8 cellular contexts compared by ENCODE assay signal in the genomic region with DNA sequence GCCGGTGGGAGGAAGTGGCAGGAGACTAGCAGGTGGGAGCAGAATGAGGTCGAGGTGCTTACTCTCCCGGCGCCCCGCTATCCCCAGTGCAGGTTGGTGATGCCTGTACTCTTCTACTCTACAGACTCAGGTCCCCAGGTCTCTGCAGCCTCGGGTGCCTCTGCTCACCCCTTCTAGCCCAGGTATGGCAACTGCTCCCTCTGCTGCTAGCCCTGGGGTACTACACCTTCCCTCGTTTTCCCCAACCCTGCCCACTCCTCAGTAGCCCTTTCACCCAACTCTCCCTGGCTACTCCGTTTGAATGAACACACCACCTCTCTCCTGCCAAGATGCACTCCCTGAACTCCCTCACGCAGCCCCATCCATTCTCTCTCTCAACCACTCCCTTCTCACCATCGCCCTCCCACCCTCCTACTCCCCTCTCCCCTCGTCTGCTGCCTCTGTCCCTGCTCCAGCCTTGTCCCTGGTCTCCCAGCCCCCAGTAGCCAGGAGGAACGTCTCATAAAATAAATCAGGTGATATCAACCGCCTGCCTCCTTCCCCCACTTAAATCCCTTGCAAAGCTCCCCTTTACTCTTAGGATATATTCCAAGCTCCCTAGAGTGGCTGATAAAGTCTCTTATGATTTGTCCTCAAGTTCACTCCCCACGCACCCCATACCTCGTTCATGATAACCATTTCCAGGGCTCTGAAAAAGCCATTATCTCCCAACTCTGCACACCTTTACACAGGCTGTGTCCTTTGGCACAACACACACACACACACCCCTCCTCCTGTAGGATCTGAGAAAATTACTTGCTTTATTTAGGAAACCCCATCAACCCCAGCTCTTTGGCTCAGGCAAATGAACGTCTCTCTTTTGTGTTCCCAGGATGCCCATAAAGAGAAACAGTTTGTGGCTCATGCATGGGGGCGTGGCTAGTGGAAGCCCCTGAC. TPM values are rescaled to one million over a fixed set of nuclear protein-coding genes. Genes with fewer than 3 reads are reported as not detected.
DNase-seq lines count a peak whose midpoint lies in the region; ATAC-seq and TF ChIP-seq lines count a peak whose summit lies in the region.

No MANE protein-coding gene starts in this region.

- H3K27me3 ChIP-seq in adrenal gland = peaks cover 55% of the 10 kb centered on the region
- no peaks in the 10 kb centered on the region for H3K27me3 ChIP-seq in right cardiac atrium (ENCODE audit: control insufficient read depth, insufficient read depth)

- intact Hi-C loops in adrenal gland (cut with DNase I) (loop anchor here in 1 of 2 donors (10.0 kb wide), 1 partner anchor 133 kb away; no protein-coding TSS in a partner anchor), right cardiac atrium (cut with DNase I) (loop anchor here in 3 of 4 donors (10.0 kb wide), 1 partner anchor 133 kb away; no protein-coding TSS in a partner anchor), sciatic nerve (cut with DNase I) (loop anchor here (1.0 kb wide), 1 partner anchor 20 kb away; no protein-coding TSS in a partner anchor)

- H3K36me3 ChIP-seq in adrenal gland (replicated peaks in 1 of 2) = no peaks in the 10 kb centered on the region

- H3K4me3 ChIP-seq in adrenal gland (no peak overlapping the region), right cardiac atrium (ENCODE audit: low read length) (no peak overlapping the region)

- H3K27ac ChIP-seq in adrenal gland (peak overlapping the region in 1 of 5 donors; percentile 23), right cardiac atrium (ENCODE audit: low read length) (no peak overlapping the region)

- H3K9me3 ChIP-seq in adrenal gland (replicated peaks in 1 of 3) = no peaks in the 10 kb centered on the region
- no peaks in the 10 kb centered on the region for H3K9me3 ChIP-seq in right cardiac atrium (ENCODE audit: control insufficient read depth, low read length)

- H3K4me1 ChIP-seq in adrenal gland (replicated peaks in 1 of 2) (peaks cover 7 to 10% of the 10 kb centered on the region in 2 donors), right cardiac atrium (ENCODE audit: control insufficient read depth, insufficient read depth, low read length) (no peaks in the 10 kb centered on the region)

- ATAC-seq in right cardiac atrium (peak; percentile 26 to 58), sciatic nerve (peak; percentile 65), GM19455 (IDR thresholded peaks at IDR 0.05; ENCODE audit: unreplicated experiment) (no peak), GM19463 (IDR thresholded peaks at IDR 0.05; ENCODE audit: unreplicated experiment) (no peak)

- 6 to 9% (median 8%) methylated on average over 17 of the region's 17 CpGs for WGBS in adrenal gland, 4 donors
- 6% methylated on average over 17 of the region's 17 CpGs for WGBS in right cardiac atrium

- TF ChIP-seq POLR2A in adrenal gland (IDR thresholded peaks at IDR 0.05) = no peak

- peak; percentile 98 for TF ChIP-seq CTCF in GM12872 (IDR thresholded peaks at IDR 0.05; ENCODE audit: insufficient read depth, low read depth, low read length)
- peak; percentile 69 to 81 (median 76) for TF ChIP-seq CTCF in adrenal gland (IDR thresholded peaks at IDR 0.05)

- DNase-seq in NAMALWA (ENCODE audit: low spot score) = peak; percentile 89
- peak; percentile 45 for DNase-seq in T follicular helper cell (ENCODE audit: low read depth)
- DNase-seq in adrenal gland = peak; percentile 45 to 79 (median 65)
- peak in 2 of 3 donors; percentile 44 to 74 for DNase-seq in right cardiac atrium
- DNase-seq in sciatic nerve (ENCODE audit: low spot score) = peak; percentile 72

RNA-seq across cellular contexts. Expression of gene MEIS3, which starts 8.2 kb away (rescaled TPM):
- 1 to 10 TPM; 2.4 to 9.4 (median 4.2) TPM for total RNA-seq in adrenal gland
- polyA plus RNA-seq in adrenal gland = 10 to 100 TPM in 1 of 3 donors, 1 to 10 TPM in 2; 2.1 to 15.5 (median 8.9) TPM
- 1 to 10 TPM; 2.6 to 9.8 (median 6.1) TPM for total RNA-seq in right cardiac atrium
- 4.1 TPM for polyA plus RNA-seq in right cardiac atrium
- 6.6 TPM for total RNA-seq in sciatic nerve

RNA-seq across cellular contexts. Expression of gene SLC8A2, which starts 44.2 kb away (rescaled TPM):
- 1 to 10 TPM in 4 of 8 donors, under 1 TPM in 1, not detected in 3; 0.36 to 6.1 (median 4.2) TPM for total RNA-seq in adrenal gland
- polyA plus RNA-seq in adrenal gland = 1 to 10 TPM in 2 of 3 donors, under 1 TPM in 1; 0.74 to 3.1 (median 3.0) TPM
- under 1 TPM in 2 of 4 donors, not detected in 2; 0.09 to 0.26 TPM for total RNA-seq in right cardiac atrium
- polyA plus RNA-seq in right cardiac atrium = 0.36 TPM
- not detected for total RNA-seq in sciatic nerve

RNA-seq across cellular contexts. Expression of gene KPTN, which starts 56.5 kb away (rescaled TPM):
- total RNA-seq in adrenal gland (10 to 100 TPM in 4 of 8 donors, 1 to 10 TPM in 4; 2.9 to 25.6 (median 9.9) TPM), right cardiac atrium (1 to 10 TPM; 6.4 to 9.4 (median 7.8) TPM), sciatic nerve (6.3 TPM)
- polyA plus RNA-seq in adrenal gland (100 to 1,000 TPM in 1 of 3 donors, 10 to 100 TPM in 1, 1 to 10 TPM in 1; 7.3 to 121 (median 37.5) TPM), right cardiac atrium (9.9 TPM)

Comparison
In these comparisons a context has a peak if more than half of its experiments do, and no peak if none do; other contexts are left out.
1. ATAC-seq: peak in right cardiac atrium (2 of 2) and sciatic nerve (single experiment); none in GM19455 (single experiment) and GM19463 (single experiment).
2. Peak in every context shown above with its lines, with median percentiles within 50 percentile points of each other: DNase-seq.